1 cellular context compared by ENCODE assay signal in the genomic region with DNA sequence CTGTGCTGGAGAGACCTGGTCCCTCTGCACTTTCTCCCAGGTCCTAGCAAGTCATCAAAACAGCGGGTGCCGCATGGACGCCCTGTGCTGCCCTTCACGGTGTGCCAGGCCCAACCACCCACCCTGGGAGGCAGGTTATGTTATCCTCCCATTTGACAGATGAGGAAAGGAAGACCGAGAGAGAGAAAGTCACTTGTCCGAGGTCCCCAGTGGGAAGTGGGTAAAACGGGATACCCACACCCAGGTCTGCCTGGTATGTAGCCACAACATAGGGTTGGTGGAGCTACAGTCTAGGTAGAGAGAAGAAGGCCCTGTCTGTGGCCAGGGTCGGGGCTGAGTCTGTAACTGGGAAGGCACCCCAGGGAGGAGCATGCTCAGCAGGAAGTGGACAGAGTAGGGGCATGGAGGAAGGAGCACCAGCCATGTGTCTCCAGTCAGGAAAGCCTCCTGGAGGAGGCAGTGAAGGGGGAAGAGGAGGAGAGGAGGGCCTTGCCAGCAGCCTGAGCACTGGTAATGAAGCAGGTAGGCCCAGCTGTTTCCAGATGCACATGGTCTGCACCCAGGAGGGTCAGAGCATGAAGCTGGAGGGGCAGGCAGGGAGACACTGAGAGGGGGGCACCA.
TF ChIP-seq lines count a peak whose summit lies in the region.

No MANE protein-coding gene starts in this region.

TF ChIP-seq in H1, 55 proteins besides CTCF, POLR2A, EP300 and RAD21:
- TF ChIP-seq CTBP2 (IDR thresholded peaks at IDR 0.05; ENCODE audit: borderline replicate concordance, insufficient read depth, insufficient read length, low read length): no peak
- no peak for TF ChIP-seq MAFK (IDR thresholded peaks at IDR 0.05; ENCODE audit: low read depth, low read length)
- TF ChIP-seq CBX8 (IDR thresholded peaks at IDR 0.05; ENCODE audit: borderline replicate concordance, low read depth, low read length): no peak
- TF ChIP-seq SP4 (IDR thresholded peaks at IDR 0.05; ENCODE audit: low read length): no peak
- no peak for TF ChIP-seq POLR2AphosphoS5 (IDR thresholded peaks at IDR 0.05; ENCODE audit: low read depth, low read length)
- TF ChIP-seq PHF8 (conservative IDR thresholded peaks at IDR 0.05; ENCODE audit: low read depth, low read length): no peak
- TF ChIP-seq YY1 (IDR thresholded peaks at IDR 0.05; ENCODE audit: low read depth, low read length): no peak
- TF ChIP-seq CHD7 (IDR thresholded peaks at IDR 0.05; ENCODE audit: insufficient replicate concordance, low read length): no peak
- TF ChIP-seq ZNF274 (IDR thresholded peaks at IDR 0.05; ENCODE audit: borderline replicate concordance, extremely low read depth, low read length): no peak
- TF ChIP-seq SIX5 (IDR thresholded peaks at IDR 0.05; ENCODE audit: low read depth, low read length): no peak
- TF ChIP-seq KDM1A (IDR thresholded peaks at IDR 0.05; ENCODE audit: borderline replicate concordance, low read length): no peak
- TF ChIP-seq EGR1 (IDR thresholded peaks at IDR 0.05; ENCODE audit: borderline replicate concordance, low read depth, low read length): no peak
- TF ChIP-seq SP1 (IDR thresholded peaks at IDR 0.05; ENCODE audit: low read depth, low read length): no peak
- no peak for TF ChIP-seq ASH2L (IDR thresholded peaks at IDR 0.05; ENCODE audit: low read length)
- no peak for TF ChIP-seq CHD2 (IDR thresholded peaks at IDR 0.05; ENCODE audit: low read length)
- no peak for TF ChIP-seq JUND (IDR thresholded peaks at IDR 0.05; ENCODE audit: low read length)
- no peak for TF ChIP-seq RFX5 (IDR thresholded peaks at IDR 0.05; ENCODE audit: borderline replicate concordance, low read depth, low read length)
- no peak for TF ChIP-seq TBP (IDR thresholded peaks at IDR 0.05; ENCODE audit: low read depth, low read length)
- no peak for TF ChIP-seq JUN (IDR thresholded peaks at IDR 0.05; ENCODE audit: low read depth, low read length)
- TF ChIP-seq NANOG (IDR thresholded peaks at IDR 0.05; ENCODE audit: insufficient read depth, low read depth, low read length, poor library complexity, severe bottlenecking): no peak
